8 cellular contexts compared by ENCODE assay signal in genomic region chr1:38018864-38019343, GRCh38. TPM values are rescaled to one million over a fixed set of nuclear protein-coding genes. Genes with fewer than 3 reads are reported as not detected.
DNase-seq lines count a peak whose midpoint lies in the region; ATAC-seq and TF ChIP-seq lines count a peak whose summit lies in the region.

No MANE protein-coding gene starts in this region.

- peaks cover 58 to 78% (median 71%) of the 10 kb centered on the region in 4 donors for H3K36me3 ChIP-seq in esophagus muscularis mucosa

- no peaks in the 10 kb centered on the region for H3K9me3 ChIP-seq in esophagus muscularis mucosa

- intact Hi-C loops in Right ventricle myocardium superior (cut with DNase I) (no loop called here), cardiac septum (cut with DNase I) (no loop called here), esophagus muscularis mucosa (cut with DNase I) (loop anchor here (2.0 kb wide), 1 partner anchor 28 kb away; the partner anchor contains the start of gene SF3A3)

- peak; percentile 54 to 63 (median 63) for TF ChIP-seq CTCF in esophagus muscularis mucosa (IDR thresholded peaks at IDR 0.05)

- H3K27me3 ChIP-seq in esophagus muscularis mucosa, result no peaks in the 10 kb centered on the region

- DNase-seq in Right ventricle myocardium superior (peak; percentile 9), cardiac septum (ENCODE audit: low spot score) (no peak), OCI-M1 (lab: John Stamatoyannopoulos, UW) (peak; percentile 59), esophagus muscularis mucosa (ENCODE audit: extremely low spot score) (no peak), H4 (ENCODE audit: low spot score) (no peak)
- DNase-seq in stimulated activated naive CD8-positive, alpha-beta T cell treated with anti-CD3 and anti-CD28 coated beads, Interleukin-15, Interleukin-2, amounts not matched to agents 100 U/mL and 50 U/mL, for 24 hours, result no peak
- DNase-seq in activated CD4-positive, alpha-beta T cell treated with anti-CD3 and anti-CD28 coated beads for 1 hour, result no peak

- 71% methylated on average over 6 of the region's 6 CpGs for WGBS in esophagus muscularis mucosa

- peaks cover 33 to 54% (median 41%) of the 10 kb centered on the region in 4 donors for H3K4me1 ChIP-seq in esophagus muscularis mucosa

- no peak for TF ChIP-seq POLR2A in esophagus muscularis mucosa (IDR thresholded peaks at IDR 0.05; ENCODE audit: low read depth)

- no peak overlapping the region for H3K4me3 ChIP-seq in esophagus muscularis mucosa

- ATAC-seq in Right ventricle myocardium superior (ENCODE audit: poor library complexity) (no peak), GM18502 (IDR thresholded peaks at IDR 0.05; ENCODE audit: poor library complexity, unreplicated experiment) (no peak)
- ATAC-seq in stimulated activated naive CD8-positive, alpha-beta T cell treated with anti-CD3 and anti-CD28 coated beads, Interleukin-15, Interleukin-2, amounts not matched to agents 100 U/mL and 50 U/mL, for 24 hours, result peak; percentile 65

- TF ChIP-seq EP300 in esophagus muscularis mucosa (IDR thresholded peaks at IDR 0.05), result no peak

- H3K27ac ChIP-seq in esophagus muscularis mucosa (replicated peaks in 1 of 4), result peak overlapping the region in 3 of 4 donors; percentile 84 to 96 (median 95)

RNA-seq across cellular contexts. Expression of gene UTP11, which starts 6.4 kb away (rescaled TPM):
- 46.5 TPM for total RNA-seq in Right ventricle myocardium superior
- total RNA-seq in cardiac septum, result 29.8 TPM
- total RNA-seq in esophagus muscularis mucosa, result 10 to 100 TPM; 39.7 to 55.8 (median 42.4) TPM
- total RNA-seq in H4 (2014; rRNA removed; shearing (Covaris generic)), result 80.0 and 87.3 TPM in 2 replicates

RNA-seq across cellular contexts. Expression of gene FHL3, which starts 13.6 kb away (rescaled TPM):
- total RNA-seq in Right ventricle myocardium superior, result 25.4 TPM
- total RNA-seq in cardiac septum, result 9.8 TPM
- 10 to 100 TPM; 38.3 to 76.9 (median 52.9) TPM for total RNA-seq in esophagus muscularis mucosa
- 16.5 and 20.3 TPM in 2 replicates for total RNA-seq in H4 (2014; rRNA removed; shearing (Covaris generic))

RNA-seq across cellular contexts. Expression of gene POU3F1, which starts 27.7 kb away (rescaled TPM):
- total RNA-seq in Right ventricle myocardium superior, result 0.16 TPM
- not detected for total RNA-seq in cardiac septum
- total RNA-seq in esophagus muscularis mucosa, result 1 to 10 TPM in 1 of 4 donors, under 1 TPM in 2, not detected in 1; 0.29 to 1.3 (median 0.33) TPM
- not detected in 2 replicates for total RNA-seq in H4 (2014; rRNA removed; shearing (Covaris generic))

RNA-seq across cellular contexts. Expression of gene SF3A3, which starts 29.1 kb away (rescaled TPM):
- total RNA-seq in Right ventricle myocardium superior (23.5 TPM), cardiac septum (30.9 TPM), esophagus muscularis mucosa (10 to 100 TPM; 38.2 to 42.4 (median 40.6) TPM)
- 124 and 163 TPM in 2 replicates for total RNA-seq in H4 (2014; rRNA removed; shearing (Covaris generic))

Comparison
In these comparisons a context has a peak if more than half of its experiments do, and no peak if none do; other contexts are left out.
1. DNase-seq: peak in Right ventricle myocardium superior (single experiment) and OCI-M1 (single experiment); none in cardiac septum (single experiment), esophagus muscularis mucosa (single experiment), stimulated activated naive CD8-positive, alpha-beta T cell treated with anti-CD3 and anti-CD28 coated beads, Interleukin-15, Interleukin-2, amounts not matched to agents 100 U/mL and 50 U/mL, for 24 hours (single experiment), activated CD4-positive, alpha-beta T cell treated with anti-CD3 and anti-CD28 coated beads for 1 hour (single experiment) and H4 (single experiment).